Comparison of ENCODE assay signal across 8 cellular contexts in genomic region chr11:57711414-57712255, GRCh38.
A peak's percentile ranks its signal among the peaks of the same experiment; 100 is the strongest.
DNase-seq lines count a peak whose midpoint lies in the region; ATAC-seq and TF ChIP-seq lines count a peak whose summit lies in the region.

Gene MED19 (minus strand): TSS chr11:57712215. CDS start chr11:57712179, 36 bp downstream.

- in situ Hi-C loops in GM13976 (cut with MboI; ENCODE audit: low sequenced_read_pairs, unreplicated experiment), result no loop called here

- H3K4me3 Mint-ChIP-seq in T-helper 1 cell treated with Interleukin-12 subunit alpha and Interleukin-12 subunit beta and Interleukin-4 antibody, amounts not matched to agents 30 μg/mL and 1 μg/mL, for 36 hours, result peak within 1 kb of the TSS; percentile 96

- DNase-seq in GM13976 (ENCODE audit: low spot score), result peak; percentile 83
- peak; percentile 85 for DNase-seq in NCI-H1436 (lab: John Stamatoyannopoulos, UW)
- peak; percentile 76 for DNase-seq in hepatic stellate cell (ENCODE audit: low spot score)
- DNase-seq in retinal pigment epithelial cell (ENCODE audit: low read depth), result peak; percentile 81
- DNase-seq in GOT3 (lab: John Stamatoyannopoulos, UW), result no peak

- H3K36me3 Mint-ChIP-seq in T-helper 1 cell treated with Interleukin-12 subunit alpha and Interleukin-12 subunit beta and Interleukin-4 antibody, amounts not matched to agents 30 μg/mL and 1 μg/mL, for 36 hours (ENCODE audit: low read depth), result peaks cover 9% of the 10 kb centered on the region

- no peaks in the 10 kb centered on the region for H3K27me3 Mint-ChIP-seq in T-helper 1 cell treated with Interleukin-12 subunit alpha and Interleukin-12 subunit beta and Interleukin-4 antibody, amounts not matched to agents 30 μg/mL and 1 μg/mL, for 36 hours (ENCODE audit: low read depth)

- no peak for TF ChIP-seq CTCF in GM13976 (IDR thresholded peaks at IDR 0.05; ENCODE audit: borderline replicate concordance, control extremely low read depth, extremely low read depth, insufficient read depth, missing control alignments)
- no peak for TF ChIP-seq CTCF in retinal pigment epithelial cell (conservative IDR thresholded peaks at IDR 0.05; ENCODE audit: low read depth, low read length)

- no peaks in the 10 kb centered on the region for H3K9me3 Mint-ChIP-seq in T-helper 1 cell treated with Interleukin-12 subunit alpha and Interleukin-12 subunit beta and Interleukin-4 antibody, amounts not matched to agents 30 μg/mL and 1 μg/mL, for 36 hours

- ATAC-seq in HG02840 (IDR thresholded peaks at IDR 0.05; ENCODE audit: low FRiP score, unreplicated experiment), result peak; percentile 40

- peaks cover 41% of the 10 kb centered on the region for H3K4me1 Mint-ChIP-seq in T-helper 1 cell treated with Interleukin-12 subunit alpha and Interleukin-12 subunit beta and Interleukin-4 antibody, amounts not matched to agents 30 μg/mL and 1 μg/mL, for 36 hours (ENCODE audit: low read depth)

- H3K27ac Mint-ChIP-seq in T-helper 1 cell treated with Interleukin-12 subunit alpha and Interleukin-12 subunit beta and Interleukin-4 antibody, amounts not matched to agents 30 μg/mL and 1 μg/mL, for 36 hours, result peak within 1 kb of the TSS; percentile 93

- peak within 1 kb of the TSS; percentile 100 for H3K4me3 ChIP-seq in retinal pigment epithelial cell (ENCODE audit: low read length)

- peak within 1 kb of the TSS; percentile 93 for H3K27ac ChIP-seq in angular gyrus (ENCODE audit: low read depth, low read length)
